In genomic region chr20:62553838-62554161, GRCh38 we compare ENCODE assay signal across 18 cellular contexts.
DNase-seq lines count a peak whose midpoint lies in the region; ATAC-seq and TF ChIP-seq lines count a peak whose summit lies in the region.
"Had no signal": no experiment of that assay in that cellular context is flagged by ENCODE, and none has a peak within 500 bp of the region (broad histone marks: within the 10 kb centered on the region; RNA-seq: fewer than 3 reads in every experiment).

No MANE protein-coding gene starts in this region.

- CTCF ChIA-PET in activated naive CD4-positive, alpha-beta T cell treated with anti-CD3 and anti-CD28 coated beads, Interleukin-2, amount 10 ng/mL, durations not matched to agents 7 days and 5 days (lab: Charles Lee): no interaction called here

- H3K4me1 Mint-ChIP-seq in glutamatergic neuron (ENCODE audit: low read depth, unreplicated experiment): peaks cover 15% of the 10 kb centered on the region
- H3K4me1 Mint-ChIP-seq in neural progenitor cell: peaks cover 38% of the 10 kb centered on the region
- H3K4me1 Mint-ChIP-seq in activated naive CD4-positive, alpha-beta T cell treated with anti-CD3 and anti-CD28 coated beads, Interleukin-2, amount 10 ng/mL, durations not matched to agents 7 days and 5 days: no peaks in the 10 kb centered on the region

- H3K27me3 Mint-ChIP-seq in glutamatergic neuron (ENCODE audit: unreplicated experiment) (peaks cover 8% of the 10 kb centered on the region), neural progenitor cell (ENCODE audit: insufficient read depth, low read depth) (peaks cover 22% of the 10 kb centered on the region)
- peaks cover 72% of the 10 kb centered on the region for H3K27me3 Mint-ChIP-seq in activated naive CD4-positive, alpha-beta T cell treated with anti-CD3 and anti-CD28 coated beads, Interleukin-2, amount 10 ng/mL, durations not matched to agents 7 days and 5 days

- no peak for ATAC-seq in right lobe of liver
- ATAC-seq: K562 had no signal

- peak overlapping the region; percentile 99 for H3K27ac ChIP-seq in cardiac muscle cell
- H3K27ac ChIP-seq in neural progenitor cell: no peak overlapping the region
- peak overlapping the region; percentile 71 for H3K27ac ChIP-seq in stomach smooth muscle (ENCODE audit: low read length)
- no peak overlapping the region for H3K27ac ChIP-seq in right lobe of liver
- H3K27ac ChIP-seq: 22Rv1, RWPE1 had no signal

- H2AFZ ChIP-seq in neural progenitor cell (replicated peaks): no peak overlapping the region

- H3K9ac ChIP-seq in neural progenitor cell (no peak overlapping the region), stomach smooth muscle (ENCODE audit: low read length in 2 of 2) (peak overlapping the region in 1 of 2 donors; percentile 42)

- H3K4me3 ChIP-seq in cardiac muscle cell: peak overlapping the region; percentile 96
- no peak overlapping the region for H3K4me3 ChIP-seq in neural progenitor cell
- peak overlapping the region; percentile 25 to 77 for H3K4me3 ChIP-seq in stomach smooth muscle (ENCODE audit: low read length in 2 of 2)
- no peak overlapping the region for H3K4me3 ChIP-seq in right lobe of liver
- H3K4me3 ChIP-seq: K562 had no signal

- H3K9me3 Mint-ChIP-seq in glutamatergic neuron (ENCODE audit: unreplicated experiment) (no peaks in the 10 kb centered on the region), neural progenitor cell (no peaks in the 10 kb centered on the region)
- no peaks in the 10 kb centered on the region for H3K9me3 Mint-ChIP-seq in activated naive CD4-positive, alpha-beta T cell treated with anti-CD3 and anti-CD28 coated beads, Interleukin-2, amount 10 ng/mL, durations not matched to agents 7 days and 5 days

- intact Hi-C loops in cardiac septum (cut with DNase I) (no loop called here), right lobe of liver (cut with DNase I) (no loop called here)

- TF ChIP-seq CTCF in cardiac muscle cell (IDR thresholded peaks at IDR 0.05; ENCODE audit: low read depth, low read length) (no peak), glutamatergic neuron (IDR thresholded peaks at IDR 0.05; ENCODE audit: partially characterized antibody, unreplicated experiment) (no peak), neural progenitor cell (IDR thresholded peaks at IDR 0.05) (no peak), right lobe of liver (IDR thresholded peaks at IDR 0.05) (no peak)

- H3K4me2 ChIP-seq in neural progenitor cell: no peak overlapping the region

- DNase-seq in cardiac muscle cell (ENCODE audit: low read depth in 1 of 2, low spot score in 1 of 2) (no peak), cardiac septum (ENCODE audit: low spot score) (no peak), glutamatergic neuron (no peak), neural progenitor cell (ENCODE audit: low spot score) (no peak), right lobe of liver (no peak), RKO (ENCODE audit: low spot score) (no peak)
- no peak for DNase-seq in activated naive CD4-positive, alpha-beta T cell treated with anti-CD3 and anti-CD28 coated beads, Interleukin-2, amount 10 ng/mL, durations not matched to agents 7 days and 5 days
- DNase-seq: BE2C; CD4-positive, alpha-beta memory T cell; DMS79 treated with DMSO at 0.1 percent for 48 hours; MV-4-11; NCI-H1930; NCI-H446; NCI-H69 had no signal

- H3K27me3 ChIP-seq in cardiac muscle cell (no peaks in the 10 kb centered on the region), neural progenitor cell (peaks cover 56% of the 10 kb centered on the region), stomach smooth muscle (ENCODE audit: control insufficient read depth in 1 of 2, insufficient read depth in 2 of 2, low read length in 2 of 2) (peaks cover 0 to 3% of the 10 kb centered on the region in 2 donors), right lobe of liver (peaks cover 0 to 12% of the 10 kb centered on the region in 2 donors)

- no peaks in the 10 kb centered on the region for H3K9me3 ChIP-seq in cardiac muscle cell (ENCODE audit: low read depth)
- no peaks in the 10 kb centered on the region for H3K9me3 ChIP-seq in neural progenitor cell (ENCODE audit: low read depth)
- no peaks in the 10 kb centered on the region for H3K9me3 ChIP-seq in stomach smooth muscle (ENCODE audit: control insufficient read depth in 2 of 2, low read length in 2 of 2)
- H3K9me3 ChIP-seq in right lobe of liver: no peaks in the 10 kb centered on the region
- H3K9me3 ChIP-seq: BE2C had no signal

- no peaks in the 10 kb centered on the region for H3K36me3 ChIP-seq in cardiac muscle cell
- H3K36me3 ChIP-seq in neural progenitor cell: no peaks in the 10 kb centered on the region
- H3K36me3 ChIP-seq in stomach smooth muscle (ENCODE audit: control insufficient read depth in 2 of 2, insufficient read depth in 2 of 2, low read length in 2 of 2): no peaks in the 10 kb centered on the region
- no peaks in the 10 kb centered on the region for H3K36me3 ChIP-seq in right lobe of liver
- H3K36me3 ChIP-seq: BE2C had no signal

- peaks cover 72% of the 10 kb centered on the region for H3K4me1 ChIP-seq in cardiac muscle cell (ENCODE audit: low read depth)
- peaks cover 21% of the 10 kb centered on the region for H3K4me1 ChIP-seq in neural progenitor cell
- peaks cover 82% of the 10 kb centered on the region for H3K4me1 ChIP-seq in stomach smooth muscle (ENCODE audit: control insufficient read depth, insufficient read depth, low read length)
- peaks cover 0 to 8% (median 0%) of the 10 kb centered on the region in 4 donors for H3K4me1 ChIP-seq in right lobe of liver
- H3K4me1 ChIP-seq: BE2C had no signal

- H3K79me2 ChIP-seq in neural progenitor cell (ENCODE audit: low read depth): no peaks in the 10 kb centered on the region

- H3K4me3 Mint-ChIP-seq in glutamatergic neuron (ENCODE audit: unreplicated experiment): peak overlapping the region; percentile 38
- H3K4me3 Mint-ChIP-seq in neural progenitor cell: peak overlapping the region; percentile 8
- no peak overlapping the region for H3K4me3 Mint-ChIP-seq in activated naive CD4-positive, alpha-beta T cell treated with anti-CD3 and anti-CD28 coated beads, Interleukin-2, amount 10 ng/mL, durations not matched to agents 7 days and 5 days

- H3K27ac Mint-ChIP-seq in glutamatergic neuron (ENCODE audit: unreplicated experiment): no peak overlapping the region
- peak overlapping the region; percentile 85 for H3K27ac Mint-ChIP-seq in neural progenitor cell
- no peak overlapping the region for H3K27ac Mint-ChIP-seq in activated naive CD4-positive, alpha-beta T cell treated with anti-CD3 and anti-CD28 coated beads, Interleukin-2, amount 10 ng/mL, durations not matched to agents 7 days and 5 days

- peaks cover 3% of the 10 kb centered on the region for H3F3A ChIP-seq in neural progenitor cell (ENCODE audit: low read depth)

- WGBS in right lobe of liver (ENCODE audit: insufficient coverage, low coverage, low lambda C conversion rate, missing lambda C conversion rate): 85% methylated on average over 4 of the region's 7 CpGs

- TF ChIP-seq POLR2A in right lobe of liver (IDR thresholded peaks at IDR 0.05): no peak

- H3K36me3 Mint-ChIP-seq in glutamatergic neuron (ENCODE audit: unreplicated experiment) (no peaks in the 10 kb centered on the region), neural progenitor cell (no peaks in the 10 kb centered on the region)
- H3K36me3 Mint-ChIP-seq in activated naive CD4-positive, alpha-beta T cell treated with anti-CD3 and anti-CD28 coated beads, Interleukin-2, amount 10 ng/mL, durations not matched to agents 7 days and 5 days: no peaks in the 10 kb centered on the region
- H3K36me3 Mint-ChIP-seq: CD4-positive, alpha-beta memory T cell had no signal

- peaks cover 4% of the 10 kb centered on the region for H4K20me1 ChIP-seq in neural progenitor cell (ENCODE audit: low read depth)

Comparison
In these comparisons a context has a peak if more than half of its experiments do, and no peak if none do; other contexts are left out.
1. H3K27ac ChIP-seq: peak in cardiac muscle cell (single experiment) and stomach smooth muscle (single experiment); none in neural progenitor cell (single experiment) and right lobe of liver (0 of 3).
2. H3K4me3 ChIP-seq: peak in cardiac muscle cell (single experiment) and stomach smooth muscle (2 of 2); none in neural progenitor cell (single experiment) and right lobe of liver (0 of 3).